8 cellular contexts compared by ENCODE assay signal in genomic region chr6:145815875-145816274, GRCh38. TPM values are rescaled to one million over a fixed set of nuclear protein-coding genes. Genes with fewer than 3 reads are reported as not detected.
DNase-seq lines count a peak whose midpoint lies in the region; ATAC-seq and TF ChIP-seq lines count a peak whose summit lies in the region.

No MANE protein-coding gene starts in this region.

- intact Hi-C loops in right cardiac atrium (cut with DNase I), result loop anchor here in 1 of 4 donors (10.0 kb wide), 1 partner anchor 69 kb away; no protein-coding TSS in a partner anchor

- H3K36me3 Mint-ChIP-seq in activated T-cell treated with anti-CD3 and anti-CD28 coated beads, Interleukin-2, amount 50 U/mL, for 24 hours (ENCODE audit: low read depth), result peaks cover 10% of the 10 kb centered on the region
- no peaks in the 10 kb centered on the region for H3K36me3 Mint-ChIP-seq in T-helper 17 cell (ENCODE audit: low read depth)

- no peaks in the 10 kb centered on the region for H3K36me3 ChIP-seq in smooth muscle cell (ENCODE audit: low read depth)

- no peak for TF ChIP-seq CTCF in smooth muscle cell (IDR thresholded peaks at IDR 0.05; ENCODE audit: borderline replicate concordance, insufficient read depth, poor library complexity, severe bottlenecking)

- H3K9ac ChIP-seq in smooth muscle cell (ENCODE audit: low read depth), result peak overlapping the region; percentile 80

- H3K27ac ChIP-seq in right cardiac atrium (ENCODE audit: low read length) (peak overlapping the region; percentile 86), smooth muscle cell (ENCODE audit: low read depth) (peak overlapping the region; percentile 85)

- peaks cover 23% of the 10 kb centered on the region for H4K20me1 ChIP-seq in smooth muscle cell (ENCODE audit: low read depth)

- H3K79me2 ChIP-seq in smooth muscle cell (ENCODE audit: low read depth), result peaks cover 33% of the 10 kb centered on the region

- no peaks in the 10 kb centered on the region for H3K27me3 Mint-ChIP-seq in activated T-cell treated with anti-CD3 and anti-CD28 coated beads, Interleukin-2, amount 50 U/mL, for 24 hours
- H3K27me3 Mint-ChIP-seq in T-helper 17 cell, result no peaks in the 10 kb centered on the region

- H3K4me3 Mint-ChIP-seq in activated T-cell treated with anti-CD3 and anti-CD28 coated beads, Interleukin-2, amount 50 U/mL, for 24 hours, result peak overlapping the region; percentile 91
- peak overlapping the region; percentile 90 for H3K4me3 Mint-ChIP-seq in T-helper 17 cell

- peak overlapping the region; percentile 52 for H3K27ac Mint-ChIP-seq in activated T-cell treated with anti-CD3 and anti-CD28 coated beads, Interleukin-2, amount 50 U/mL, for 24 hours
- H3K27ac Mint-ChIP-seq in T-helper 17 cell, result no peak overlapping the region

- H3K4me1 ChIP-seq in right cardiac atrium (ENCODE audit: control insufficient read depth, insufficient read depth, low read length), result no peaks in the 10 kb centered on the region
- H3K4me1 ChIP-seq in smooth muscle cell (ENCODE audit: low read depth), result peaks cover 33% of the 10 kb centered on the region

- peak overlapping the region; percentile 94 for H3K4me2 ChIP-seq in smooth muscle cell

- H3K27me3 ChIP-seq in right cardiac atrium (ENCODE audit: control insufficient read depth, insufficient read depth) (no peaks in the 10 kb centered on the region), smooth muscle cell (ENCODE audit: low read depth) (no peaks in the 10 kb centered on the region)

- peaks cover 63% of the 10 kb centered on the region for H3K4me1 Mint-ChIP-seq in activated T-cell treated with anti-CD3 and anti-CD28 coated beads, Interleukin-2, amount 50 U/mL, for 24 hours (ENCODE audit: low read depth)
- peaks cover 18% of the 10 kb centered on the region for H3K4me1 Mint-ChIP-seq in T-helper 17 cell

- H3K9me3 Mint-ChIP-seq in activated T-cell treated with anti-CD3 and anti-CD28 coated beads, Interleukin-2, amount 50 U/mL, for 24 hours, result no peaks in the 10 kb centered on the region

- H3K9me3 ChIP-seq in T-helper 17 cell (ENCODE audit: control insufficient read depth, low read length, poor library complexity, severe bottlenecking) (no peaks in the 10 kb centered on the region), right cardiac atrium (ENCODE audit: control insufficient read depth, low read length) (no peaks in the 10 kb centered on the region), smooth muscle cell (replicated peaks; ENCODE audit: low read depth) (no peaks in the 10 kb centered on the region)

- H3F3A ChIP-seq in smooth muscle cell (ENCODE audit: low read depth), result no peaks in the 10 kb centered on the region

- 57% methylated on average over 2 of the region's 2 CpGs for WGBS in right cardiac atrium
- WGBS in smooth muscle cell (ENCODE audit: low lambda C conversion rate), result 75% methylated on average over 2 of the region's 2 CpGs

- ATAC-seq in T-helper 17 cell (no peak), right cardiac atrium (no peak), HG03565 (IDR thresholded peaks at IDR 0.05; ENCODE audit: unreplicated experiment) (no peak)

- DNase-seq in activated T-cell treated with anti-CD3 and anti-CD28 coated beads, Interleukin-2, amount 50 U/mL, for 24 hours, result no peak
- no peak for DNase-seq in activated T-cell treated with anti-CD3 and anti-CD28 coated beads, Interleukin-2, amount 50 U/mL, for 48 hours
- DNase-seq in T-helper 17 cell, result no peak
- DNase-seq in right cardiac atrium, result no peak
- no peak for DNase-seq in smooth muscle cell (lab: John Stamatoyannopoulos, UW; ENCODE audit: unreplicated experiment)
- no peak for DNase-seq in NCI-H2196 (lab: John Stamatoyannopoulos, UW; ENCODE audit: unreplicated experiment)
- DNase-seq in central memory CD4-positive, alpha-beta T cell, result no peak

- H3K4me3 ChIP-seq in right cardiac atrium (ENCODE audit: low read length), result peak overlapping the region; percentile 73
- H3K4me3 ChIP-seq in smooth muscle cell, result peak overlapping the region; percentile 72

- peak overlapping the region; percentile 89 for H2AFZ ChIP-seq in smooth muscle cell (ENCODE audit: low read depth)

RNA-seq across cellular contexts. Expression of gene FBXO30, which starts 1.3 kb away (rescaled TPM):
- total RNA-seq in T-helper 17 cell (1 to 10 TPM; 2.5 to 2.8 TPM), right cardiac atrium (10 to 100 TPM; 12.7 to 14.0 (median 13.4) TPM), smooth muscle cell (8.3 and 10.3 TPM in 2 replicates)
- polyA plus RNA-seq in right cardiac atrium (6.7 TPM), smooth muscle cell (3.1 and 3.6 TPM in 2 replicates)
